Comparison of ENCODE assay signal across 17 cellular contexts in genomic region chr13:106865706-106866288, GRCh38.
"Had no signal": no experiment of that assay in that cellular context is flagged by ENCODE, and none has a peak within 500 bp of the region (broad histone marks: within the 10 kb centered on the region; RNA-seq: fewer than 3 reads in every experiment).

No MANE protein-coding gene starts in this region.

- H3K27me3 ChIP-seq: adrenal gland, right atrium auricular region, tibial nerve, vagina had no signal

- DNase-seq: activated CD4-positive, alpha-beta T cell treated with anti-CD3 and anti-CD28 coated beads for 1 hour; activated gamma-delta T cell; adrenal gland; effector memory CD4-positive, alpha-beta T cell; hypothalamus; islet precursor cell; left colon; mammary epithelial cell; nephron progenitor cell; nucleus accumbens; T-helper 1 cell; T-helper 9 cell had no signal

- H3K27ac ChIP-seq: adrenal gland, right atrium auricular region, tibial nerve, vagina had no signal

- H3K4me3 Mint-ChIP-seq: nephron progenitor cell; stimulated activated naive CD8-positive, alpha-beta T cell treated with anti-CD3 and anti-CD28 coated beads, Interleukin-15, Interleukin-2, amounts not matched to agents 100 ng/mL and 50 ng/mL, for 24 hours had no signal

- H3K9me3 ChIP-seq: adrenal gland, right atrium auricular region, tibial nerve, vagina had no signal

- H3K4me3 ChIP-seq: adrenal gland, right atrium auricular region, tibial nerve, vagina had no signal

- H3K9me3 Mint-ChIP-seq: stimulated activated naive CD8-positive, alpha-beta T cell treated with anti-CD3 and anti-CD28 coated beads, Interleukin-15, Interleukin-2, amounts not matched to agents 100 ng/mL and 50 ng/mL, for 24 hours had no signal

- H3K4me1 ChIP-seq: adrenal gland, right atrium auricular region had no signal

- ATAC-seq: activated naive CD4-positive, alpha-beta T cell treated with anti-CD3 and anti-CD28 coated beads, Interleukin-2, amount 50 U/mL, for 72 hours; left colon had no signal

- H3K27ac Mint-ChIP-seq: activated naive CD4-positive, alpha-beta T cell treated with anti-CD3 and anti-CD28 coated beads, Interleukin-2, amount 50 U/mL, for 72 hours; nephron progenitor cell; stimulated activated naive CD8-positive, alpha-beta T cell treated with anti-CD3 and anti-CD28 coated beads, Interleukin-15, Interleukin-2, amounts not matched to agents 100 ng/mL and 50 ng/mL, for 24 hours had no signal

- H3K36me3 ChIP-seq: adrenal gland, right atrium auricular region, tibial nerve, vagina had no signal
